Comparison of ENCODE assay signal across 9 cellular contexts in genomic region chr3:107429330-107430181, GRCh38. TPM values are rescaled to one million over a fixed set of nuclear protein-coding genes. Genes with fewer than 3 reads are reported as not detected.
A peak's percentile ranks its signal among the peaks of the same experiment; 100 is the strongest.
DNase-seq lines count a peak whose midpoint lies in the region; ATAC-seq and TF ChIP-seq lines count a peak whose summit lies in the region.
"Had no signal": no experiment of that assay in that cellular context is flagged by ENCODE, and none has a peak within 500 bp of the region (broad histone marks: within the 10 kb centered on the region; RNA-seq: fewer than 3 reads in every experiment).

No MANE protein-coding gene starts in this region.

- TF ChIP-seq CTCF in C4-2B (conservative IDR thresholded peaks at IDR 0.05) (peak; percentile 89), mesothelial cell of epicardium (IDR thresholded peaks at IDR 0.05; ENCODE audit: unreplicated experiment) (peak; percentile 92)

- peak; percentile 45 for ATAC-seq in HG03280 (IDR thresholded peaks at IDR 0.05; ENCODE audit: unreplicated experiment)

- H3K36me3 Mint-ChIP-seq in mesothelial cell of epicardium: no peaks in the 10 kb centered on the region

- no peaks in the 10 kb centered on the region for H3K9me3 Mint-ChIP-seq in mesothelial cell of epicardium

- H3K4me1 Mint-ChIP-seq in mesothelial cell of epicardium: peaks cover 21% of the 10 kb centered on the region

- H3K27me3 Mint-ChIP-seq in mesothelial cell of epicardium (ENCODE audit: low read depth): no peaks in the 10 kb centered on the region

- peak overlapping the region; percentile 70 for H3K27ac Mint-ChIP-seq in mesothelial cell of epicardium

- peak; percentile 52 for DNase-seq in GM19238 (ENCODE audit: insufficient read length, low spot score)
- DNase-seq in NCI-H82 (lab: John Stamatoyannopoulos, UW): peak; percentile 95
- DNase-seq in activated CD8-positive, alpha-beta memory T cell treated with anti-CD3 and anti-CD28 coated beads, Interleukin-2, amount 50 U/mL, for 48 hours: peak; percentile 80
- DNase-seq in epidermal melanocyte (ENCODE audit: insufficient read length, low spot score): peak; percentile 71
- peak; percentile 64 to 85 for DNase-seq in mesothelial cell of epicardium (ENCODE audit: low spot score in 2 of 2, unreplicated experiment in 2 of 2)
- DNase-seq in stimulated activated CD8-positive, alpha-beta memory T cell treated with anti-CD3 and anti-CD28 coated beads, Interleukin-2, amount 100 ng/mL, for 48 hours (ENCODE audit: low read depth in 2 of 2): peak; percentile 41

- H3K4me3 Mint-ChIP-seq in mesothelial cell of epicardium: peak overlapping the region; percentile 74

- no peak overlapping the region for H3K27ac ChIP-seq in C4-2B

RNA-seq across cellular contexts. Expression of gene CCDC54, which starts 52.3 kb away (rescaled TPM):
- total RNA-seq in mesothelial cell of epicardium: not detected in 3 replicates
- total RNA-seq: activated CD8-positive, alpha-beta memory T cell treated with anti-CD3 and anti-CD28 coated beads for 36 hours had no signal

Comparison
In these comparisons a context has a peak if more than half of its experiments do, and no peak if none do; other contexts are left out.
1. DNase-seq: peak in every context shown above with its lines; median percentile 95 in NCI-H82; 80 in activated CD8-positive, alpha-beta memory T cell treated with anti-CD3 and anti-CD28 coated beads, Interleukin-2, amount 50 U/mL, for 48 hours; 74 in mesothelial cell of epicardium; 71 in epidermal melanocyte; 52 in GM19238; 41 in stimulated activated CD8-positive, alpha-beta memory T cell treated with anti-CD3 and anti-CD28 coated beads, Interleukin-2, amount 100 ng/mL, for 48 hours.